8 cellular contexts compared by ENCODE assay signal in the genomic region with DNA sequence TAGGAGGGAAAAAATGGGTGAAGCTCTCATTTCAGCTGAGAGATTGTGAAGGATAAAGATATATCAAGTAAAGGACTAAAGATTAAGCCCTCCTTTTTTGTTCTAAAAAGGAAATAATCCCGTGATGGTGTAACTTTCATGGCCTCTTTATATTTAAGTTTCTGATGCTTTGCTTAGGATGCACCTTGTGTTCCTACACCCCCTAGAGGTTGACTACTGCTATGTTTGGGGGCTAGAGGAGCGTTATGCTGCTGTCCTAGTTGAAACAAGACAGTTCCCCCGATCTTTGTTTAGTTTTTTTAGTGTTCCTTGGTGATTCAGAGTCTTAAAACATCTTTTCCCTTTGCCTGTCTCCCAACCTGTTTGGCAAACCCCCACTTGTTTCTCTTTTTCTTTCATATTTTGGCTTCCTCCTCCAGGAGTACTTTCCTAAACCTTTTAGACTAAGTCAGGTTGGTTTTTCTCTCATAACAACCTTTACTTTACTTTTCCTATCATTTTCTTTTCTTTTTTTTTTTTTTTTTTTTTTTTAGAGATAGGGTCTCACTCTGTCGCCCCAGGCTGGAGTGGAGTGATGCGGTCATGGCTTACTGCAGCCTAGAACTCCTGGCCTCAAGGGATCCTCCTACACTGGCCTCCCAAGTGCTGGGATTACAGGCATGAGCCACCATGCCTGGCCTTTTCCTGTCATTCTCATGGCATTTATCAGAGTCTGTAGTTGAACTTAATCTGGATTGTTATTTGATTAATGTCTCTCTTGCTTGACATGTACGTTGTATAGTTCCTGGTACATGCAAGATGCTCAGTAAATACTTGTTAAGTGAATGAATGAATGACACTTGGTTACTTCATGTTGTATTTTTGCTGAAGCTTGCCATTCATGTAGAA. TPM values are rescaled to one million over a fixed set of nuclear protein-coding genes. Genes with fewer than 3 reads are reported as not detected.
DNase-seq lines count a peak whose midpoint lies in the region; ATAC-seq, FAIRE-seq and TF ChIP-seq lines count a peak whose summit lies in the region.

No MANE protein-coding gene starts in this region.

- H3K27me3 ChIP-seq in HUES48 (ENCODE audit: control insufficient read depth, insufficient read depth, low read length), result no peaks in the 10 kb centered on the region
- H3K27me3 ChIP-seq in HepG2 (ENCODE audit: control insufficient read depth in 1 of 2, insufficient read depth in 2 of 2, low read length in 2 of 2), result no peaks in the 10 kb centered on the region; a peak in 1 of 5 replicates
- H3K27me3 ChIP-seq in tibial nerve, result no peaks in the 10 kb centered on the region

- no peak for TF ChIP-seq POLR2A in HepG2 (IDR thresholded peaks at IDR 0.05; ENCODE audit: insufficient read depth in 1 of 2, low read depth in 2 of 2, low read length in 2 of 2)
- TF ChIP-seq POLR2A in tibial nerve (IDR thresholded peaks at IDR 0.05), result no peak
- TF ChIP-seq POLR2A in lower leg skin (IDR thresholded peaks at IDR 0.05), result no peak

- no peaks in the 10 kb centered on the region for H3K9me3 ChIP-seq in HUES48 (ENCODE audit: control insufficient read depth, insufficient read depth, low read length)
- H3K9me3 ChIP-seq in HepG2 (ENCODE audit: low read length), result no peaks in the 10 kb centered on the region
- H3K9me3 ChIP-seq in tibial nerve, result no peaks in the 10 kb centered on the region

- in situ Hi-C loops in HepG2 (cut with HindIII; ENCODE audit: extremely low pct_ligation_motif_present, low pct_unique_long_range_greater_than_20kb), result no loop called here

- no peak for TF ChIP-seq EP300 in HepG2 (IDR thresholded peaks at IDR 0.05; ENCODE audit: low read depth in 2 of 2, low read length in 2 of 2)
- no peak for TF ChIP-seq EP300 in HepG2 (CRISPR knock-in tag; IDR thresholded peaks at IDR 0.05; ENCODE audit: borderline replicate concordance)
- TF ChIP-seq EP300 in tibial nerve (IDR thresholded peaks at IDR 0.05), result no peak

- H3K36me3 Mint-ChIP-seq in brain, result peaks cover 53% of the 10 kb centered on the region

- CTCF ChIA-PET in HepG2 (lab: Yijun Ruan, JAX; ENCODE audit: low intra/inter-chr PET ratio, low total read pairs), result no interaction called here

- H2AFZ ChIP-seq in HepG2 (ENCODE audit: low read length), result no peak overlapping the region

- peak overlapping the region; percentile 49 to 89 (median 71) for H3K27ac Mint-ChIP-seq in brain

- H3K36me3 ChIP-seq in HUES48 (ENCODE audit: control insufficient read depth, insufficient read depth, low read length), result peaks cover 64% of the 10 kb centered on the region
- H3K36me3 ChIP-seq in HepG2 (replicated peaks in 1 of 2; ENCODE audit: control insufficient read depth in 1 of 2, insufficient read depth in 2 of 2, low read length in 2 of 2), result peaks cover 10 to 42% of the 10 kb centered on the region in 2 experiments
- H3K36me3 ChIP-seq in tibial nerve, result peaks cover 0 to 31% (median 13%) of the 10 kb centered on the region in 3 donors

- POLR2A ChIA-PET in HepG2 (lab: Yijun Ruan, JAX), result interaction anchor here (1.3 kb wide), 1 partner anchor 71 kb away, joined by 4 read pairs; no protein-coding TSS in a partner anchor

- H3K79me2 ChIP-seq in HepG2 (ENCODE audit: insufficient read depth, low read length), result peaks cover 64% of the 10 kb centered on the region

- H3K9me3 Mint-ChIP-seq in brain, result no peaks in the 10 kb centered on the region

- BruUV-seq in HepG2 (replicated peaks; lab: Mats Ljungman, UMichigan), result no TSS peak

- DNase-seq in 8988T (peak; percentile 58), EL (peak; percentile 61), RPMI8226 (peak; percentile 56), HepG2 (ENCODE audit: low spot score) (peak; percentile 57), tibial nerve (ENCODE audit: low spot score in 2 of 2) (no peak), lower leg skin (ENCODE audit: low spot score in 2 of 2) (no peak)

- H3K4me3 ChIP-seq in HUES48 (ENCODE audit: low read depth, low read length) (peak overlapping the region; percentile 99), HepG2 (replicated peaks in 1 of 3; ENCODE audit: insufficient read depth in 1 of 3, low read depth in 2 of 3, low read length in 3 of 3) (peak overlapping the region; percentile 87 to 90 (median 89); a peak in 5 of 6 replicates), tibial nerve (peak overlapping the region in 1 of 4 donors; percentile 4), lower leg skin (ENCODE audit: low read depth, poor library complexity, severe bottlenecking) (no peak overlapping the region)

- 45% methylated on average over 6 of the region's 6 CpGs for WGBS in HepG2 (ENCODE audit: low lambda C conversion rate)
- 30 to 33% methylated on average over 6 of the region's 6 CpGs for WGBS in tibial nerve, 2 donors
- 35 to 42% methylated on average over 6 of the region's 6 CpGs for WGBS in lower leg skin, 2 donors

- H3K27ac ChIP-seq in HUES48 (ENCODE audit: low read depth, low read length) (no peak overlapping the region), HepG2 (ENCODE audit: extremely low read length, insufficient read depth, low read length) (no peak overlapping the region), tibial nerve (peak overlapping the region in 2 of 4 donors; percentile 95 to 97)

- intact Hi-C loops in HepG2 (cut with micrococcal nuclease; ENCODE audit: unreplicated experiment), result no loop called here
- intact Hi-C loops in lower leg skin (cut with DNase I; ENCODE audit: low total_unique reads), result no loop called here

- TF ChIP-seq CTCF in brain (conservative IDR thresholded peaks at IDR 0.05), result peak; percentile 11 to 66
- TF ChIP-seq CTCF in HepG2 (CRISPR knock-in tag; IDR thresholded peaks at IDR 0.05), result peak; percentile 65
- peak in 4 of 5 experiments; percentile 41 to 51 (median 44) for TF ChIP-seq CTCF in tibial nerve (IDR thresholded peaks at IDR 0.05)
- no peak for TF ChIP-seq CTCF in lower leg skin (IDR thresholded peaks at IDR 0.05)

- FAIRE-seq in HepG2 (lab: Jason Lieb, UNC), result no peak

- H3K27me3 Mint-ChIP-seq in brain, result peaks cover 9% of the 10 kb centered on the region

- ATAC-seq in HepG2, result peak; percentile 53; the same call in 2 of the 3 replicates

- H3K4me3 Mint-ChIP-seq in brain, result peak overlapping the region; percentile 90 to 100 (median 98)

- TF ChIP-seq RAD21 in HepG2 (CRISPR knock-in tag; IDR thresholded peaks at IDR 0.05), result no peak

- H3K4me1 ChIP-seq in HUES48 (ENCODE audit: control insufficient read depth, insufficient read depth, low read length), result peaks cover 5% of the 10 kb centered on the region
- H3K4me1 ChIP-seq in HepG2 (ENCODE audit: insufficient read depth, low read length), result peaks cover 41% of the 10 kb centered on the region
- peaks cover 0 to 58% (median 23%) of the 10 kb centered on the region in 4 donors for H3K4me1 ChIP-seq in tibial nerve

- peak overlapping the region; percentile 80 for H3K4me2 ChIP-seq in HepG2 (ENCODE audit: low read depth, low read length)

- H4K20me1 ChIP-seq in HepG2 (ENCODE audit: insufficient read depth, low read length), result peaks cover 47% of the 10 kb centered on the region

- no peak overlapping the region for H3K9ac ChIP-seq in HUES48 (ENCODE audit: low read depth, low read length)
- H3K9ac ChIP-seq in HepG2 (ENCODE audit: insufficient read depth, low read depth, low read length), result peak overlapping the region; percentile 86; the same call in 1 of the 2 replicates

- peaks cover 57% of the 10 kb centered on the region for H3K4me1 Mint-ChIP-seq in brain

RNA-seq across cellular contexts. Expression of gene UBA2, which starts 2.8 kb away (rescaled TPM):
- 61.1 TPM for polyA plus RNA-seq in brain (ENCODE audit: insufficient read depth, low read depth, low replicate concordance)
- total RNA-seq in HepG2 (2016; rRNA removed; fragmentation: Illumina TruSeq; extraction: Trizol), result 222 and 327 TPM in 2 replicates
- total RNA-seq in HepG2 (2016; cell fraction: cytosol; rRNA removed; fragmentation: Illumina TruSeq; extraction: Trizol; ENCODE audit: low read depth), result 111 and 132 TPM in 2 replicates
- total RNA-seq in HepG2 (2016; cell fraction: insoluble cytoplasmic fraction; rRNA removed; fragmentation: Illumina TruSeq; extraction: Trizol), result 217 and 335 TPM in 2 replicates
- 253 and 274 TPM in 2 replicates for total RNA-seq in HepG2 (2016; cell fraction: membrane; rRNA removed; fragmentation: Illumina TruSeq; extraction: Trizol)
- total RNA-seq in HepG2 (2016; cell fraction: nucleus; rRNA removed; fragmentation: Illumina TruSeq; extraction: Trizol), result 84.0 and 88.3 TPM in 2 replicates
- polyA plus RNA-seq in HepG2 (2011; rRNA removed), result 117 and 172 TPM in 2 replicates
- 89.3 and 104 TPM in 2 replicates for polyA plus RNA-seq in HepG2 (2011; cell fraction: cytosol; rRNA removed)
- polyA plus RNA-seq in HepG2 (2011; cell fraction: nucleus; rRNA removed), result 43.7 and 47.8 TPM in 2 replicates
- polyA plus RNA-seq in HepG2 (2012), result 112 and 146 TPM in 2 replicates
- polyA plus RNA-seq in HepG2 (2016; cell fraction: cytosol; fragmentation: Illumina TruSeq; extraction: Trizol; ENCODE audit: low read depth), result 64.4 and 67.9 TPM in 2 replicates
- 228 and 233 TPM in 2 replicates for polyA plus RNA-seq in HepG2 (2016; cell fraction: insoluble cytoplasmic fraction; fragmentation: Illumina TruSeq; extraction: Trizol; ENCODE audit: low read depth)
- 113 and 131 TPM in 2 replicates for polyA plus RNA-seq in HepG2 (2016; cell fraction: membrane; fragmentation: Illumina TruSeq; extraction: Trizol; ENCODE audit: low read depth)
- 93.7 and 95.4 TPM in 2 replicates for polyA plus RNA-seq in HepG2 (2016; cell fraction: nucleus; fragmentation: Illumina TruSeq; extraction: Trizol; ENCODE audit: insufficient read depth, low read depth)
- polyA minus RNA-seq in HepG2 (2011; rRNA and poly(A)+ RNA removed; ENCODE audit: low replicate concordance), result 113 and 118 TPM in 2 replicates
- 132 and 194 TPM in 2 replicates for polyA minus RNA-seq in HepG2 (2011; cell fraction: cytosol; rRNA and poly(A)+ RNA removed)
- polyA minus RNA-seq in HepG2 (2011; cell fraction: nucleus; rRNA and poly(A)+ RNA removed), result 68.1 and 99.3 TPM in 2 replicates
- total RNA-seq in tibial nerve, result 100 to 1,000 TPM in 1 of 4 donors, 10 to 100 TPM in 3; 85.1 to 124 (median 89.6) TPM
- 100 to 1,000 TPM in 1 of 4 donors, 10 to 100 TPM in 3; 74.8 to 101 (median 86.9) TPM for total RNA-seq in lower leg skin

RNA-seq across cellular contexts. Expression of gene PDCD2L, which starts 26.8 kb away (rescaled TPM):
- polyA plus RNA-seq in brain (ENCODE audit: insufficient read depth, low read depth, low replicate concordance), result 20.0 TPM
- total RNA-seq in HepG2 (2016; rRNA removed; fragmentation: Illumina TruSeq; extraction: Trizol), result 35.2 and 40.5 TPM in 2 replicates
- total RNA-seq in HepG2 (2016; cell fraction: cytosol; rRNA removed; fragmentation: Illumina TruSeq; extraction: Trizol; ENCODE audit: low read depth), result 11.6 and 14.8 TPM in 2 replicates
- 33.1 and 33.4 TPM in 2 replicates for total RNA-seq in HepG2 (2016; cell fraction: insoluble cytoplasmic fraction; rRNA removed; fragmentation: Illumina TruSeq; extraction: Trizol)
- 13.3 and 18.3 TPM in 2 replicates for total RNA-seq in HepG2 (2016; cell fraction: membrane; rRNA removed; fragmentation: Illumina TruSeq; extraction: Trizol)
- total RNA-seq in HepG2 (2016; cell fraction: nucleus; rRNA removed; fragmentation: Illumina TruSeq; extraction: Trizol), result 15.7 and 15.8 TPM in 2 replicates
- polyA plus RNA-seq in HepG2 (2011; rRNA removed), result 24.5 and 29.3 TPM in 2 replicates
- polyA plus RNA-seq in HepG2 (2011; cell fraction: cytosol; rRNA removed), result 30.4 and 32.4 TPM in 2 replicates
- polyA plus RNA-seq in HepG2 (2011; cell fraction: nucleus; rRNA removed), result 11.2 and 15.1 TPM in 2 replicates
- polyA plus RNA-seq in HepG2 (2012), result 22.2 and 26.3 TPM in 2 replicates
- 9.9 and 11.5 TPM in 2 replicates for polyA plus RNA-seq in HepG2 (2016; cell fraction: cytosol; fragmentation: Illumina TruSeq; extraction: Trizol; ENCODE audit: low read depth)
- polyA plus RNA-seq in HepG2 (2016; cell fraction: insoluble cytoplasmic fraction; fragmentation: Illumina TruSeq; extraction: Trizol; ENCODE audit: low read depth), result 28.1 and 29.2 TPM in 2 replicates
- 11.1 and 13.6 TPM in 2 replicates for polyA plus RNA-seq in HepG2 (2016; cell fraction: membrane; fragmentation: Illumina TruSeq; extraction: Trizol; ENCODE audit: low read depth)
- 16.5 and 17.5 TPM in 2 replicates for polyA plus RNA-seq in HepG2 (2016; cell fraction: nucleus; fragmentation: Illumina TruSeq; extraction: Trizol; ENCODE audit: insufficient read depth, low read depth)
- polyA minus RNA-seq in HepG2 (2011; rRNA and poly(A)+ RNA removed; ENCODE audit: low replicate concordance), result 34.1 and 34.4 TPM in 2 replicates
- polyA minus RNA-seq in HepG2 (2011; cell fraction: cytosol; rRNA and poly(A)+ RNA removed), result 6.5 and 7.9 TPM in 2 replicates
- polyA minus RNA-seq in HepG2 (2011; cell fraction: nucleus; rRNA and poly(A)+ RNA removed), result 11.6 and 12.1 TPM in 2 replicates
- total RNA-seq in tibial nerve, result 10 to 100 TPM in 3 of 4 donors, 1 to 10 TPM in 1; 9.8 to 16.2 (median 12.2) TPM
- total RNA-seq in lower leg skin, result 10 to 100 TPM in 2 of 4 donors, 1 to 10 TPM in 2; 6.5 to 16.4 (median 12.6) TPM

RNA-seq across cellular contexts. Expression of gene WTIP, which starts 50.6 kb away (rescaled TPM):
- 1.8 TPM for polyA plus RNA-seq in brain (ENCODE audit: insufficient read depth, low read depth, low replicate concordance)
- total RNA-seq in HepG2 (2016; rRNA removed; fragmentation: Illumina TruSeq; extraction: Trizol), result 9.0 and 15.0 TPM in 2 replicates
- total RNA-seq in HepG2 (2016; cell fraction: cytosol; rRNA removed; fragmentation: Illumina TruSeq; extraction: Trizol; ENCODE audit: low read depth), result 12.3 and 12.5 TPM in 2 replicates
- 7.6 and 12.6 TPM in 2 replicates for total RNA-seq in HepG2 (2016; cell fraction: insoluble cytoplasmic fraction; rRNA removed; fragmentation: Illumina TruSeq; extraction: Trizol)
- total RNA-seq in HepG2 (2016; cell fraction: membrane; rRNA removed; fragmentation: Illumina TruSeq; extraction: Trizol), result 23.0 and 32.2 TPM in 2 replicates
- total RNA-seq in HepG2 (2016; cell fraction: nucleus; rRNA removed; fragmentation: Illumina TruSeq; extraction: Trizol), result 6.1 and 7.1 TPM in 2 replicates
- polyA plus RNA-seq in HepG2 (2011; rRNA removed), result 18.1 and 20.9 TPM in 2 replicates
- 13.7 and 18.9 TPM in 2 replicates for polyA plus RNA-seq in HepG2 (2011; cell fraction: cytosol; rRNA removed)
- polyA plus RNA-seq in HepG2 (2011; cell fraction: nucleus; rRNA removed), result 11.0 and 12.4 TPM in 2 replicates
- polyA plus RNA-seq in HepG2 (2012), result 6.7 and 12.4 TPM in 2 replicates
- polyA plus RNA-seq in HepG2 (2016; cell fraction: cytosol; fragmentation: Illumina TruSeq; extraction: Trizol; ENCODE audit: low read depth), result 9.0 and 11.1 TPM in 2 replicates
- polyA plus RNA-seq in HepG2 (2016; cell fraction: insoluble cytoplasmic fraction; fragmentation: Illumina TruSeq; extraction: Trizol; ENCODE audit: low read depth), result 7.0 and 8.8 TPM in 2 replicates
- 18.0 and 20.4 TPM in 2 replicates for polyA plus RNA-seq in HepG2 (2016; cell fraction: membrane; fragmentation: Illumina TruSeq; extraction: Trizol; ENCODE audit: low read depth)
- polyA plus RNA-seq in HepG2 (2016; cell fraction: nucleus; fragmentation: Illumina TruSeq; extraction: Trizol; ENCODE audit: insufficient read depth, low read depth), result 7.5 and 9.5 TPM in 2 replicates
- polyA minus RNA-seq in HepG2 (2011; rRNA and poly(A)+ RNA removed; ENCODE audit: low replicate concordance), result 3.6 and 41.2 TPM in 2 replicates
- 11.4 and 11.8 TPM in 2 replicates for polyA minus RNA-seq in HepG2 (2011; cell fraction: cytosol; rRNA and poly(A)+ RNA removed)
- polyA minus RNA-seq in HepG2 (2011; cell fraction: nucleus; rRNA and poly(A)+ RNA removed), result 2.4 and 5.6 TPM in 2 replicates
- 10 to 100 TPM; 18.4 to 55.5 (median 30.4) TPM for total RNA-seq in tibial nerve
- total RNA-seq in lower leg skin, result 10 to 100 TPM in 2 of 4 donors, 1 to 10 TPM in 2; 3.8 to 16.3 (median 9.7) TPM

Comparison
In these comparisons a context has a peak if more than half of its experiments do, and no peak if none do; other contexts are left out.
1. DNase-seq: peak in 8988T (single experiment), EL (single experiment), RPMI8226 (single experiment) and HepG2 (single experiment); none in tibial nerve (0 of 2) and lower leg skin (0 of 2).
2. CTCF ChIP-seq: peak in brain (2 of 2), HepG2 (single experiment) and tibial nerve (4 of 5); none in lower leg skin (0 of 3).